Comparison of ENCODE assay signal across 1 cellular context in genomic region chr5:177089146-177089545, GRCh38.
TF ChIP-seq lines count a peak whose summit lies in the region.

No MANE protein-coding gene starts in this region.

TF ChIP-seq in WTC11, 78 proteins besides CTCF, POLR2A, EP300 and RAD21 (continued from another document):
- TF ChIP-seq ARID4B (CRISPR knock-in tag; IDR thresholded peaks at IDR 0.05; ENCODE audit: borderline replicate concordance) (no peak), JUN (CRISPR knock-in tag; IDR thresholded peaks at IDR 0.05) (no peak), GTF2I (CRISPR knock-in tag; conservative IDR thresholded peaks at IDR 0.05) (no peak), E2F5 (CRISPR knock-in tag; IDR thresholded peaks at IDR 0.05) (no peak), ATF2 (CRISPR knock-in tag; IDR thresholded peaks at IDR 0.05; ENCODE audit: borderline replicate concordance, low read depth) (no peak)
